1 cellular context compared by ENCODE assay signal in the genomic region with DNA sequence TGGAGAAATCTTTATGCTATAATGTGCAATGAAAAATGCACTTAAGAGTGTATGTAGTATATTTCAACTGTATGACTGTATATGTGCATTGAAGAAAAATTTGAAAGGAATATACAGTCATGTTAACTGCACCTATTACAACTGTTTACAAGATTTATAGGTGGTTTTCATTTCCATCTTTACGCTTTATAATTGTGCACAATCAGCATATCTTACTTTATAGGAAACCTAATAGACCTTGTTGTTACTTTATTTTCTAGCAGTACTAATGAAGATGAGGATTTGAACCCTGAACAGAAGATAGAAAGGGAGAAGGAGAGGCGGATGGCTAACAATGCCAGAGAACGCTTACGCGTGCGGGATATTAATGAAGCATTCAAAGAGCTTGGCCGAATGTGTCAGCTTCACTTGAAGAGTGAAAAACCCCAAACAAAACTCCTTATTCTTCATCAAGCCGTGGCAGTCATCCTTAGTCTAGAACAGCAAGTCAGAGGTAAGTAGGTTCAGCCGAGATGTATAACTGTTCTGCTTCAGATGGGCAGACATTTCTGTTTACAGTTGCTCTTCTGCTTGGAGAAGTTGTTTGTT.
TF ChIP-seq lines count a peak whose summit lies in the region.

No MANE protein-coding gene starts in this region.

TF ChIP-seq in HepG2, 621 proteins besides CTCF, POLR2A, EP300 and RAD21 (continued from another document):
- TF ChIP-seq, protein P1, sequence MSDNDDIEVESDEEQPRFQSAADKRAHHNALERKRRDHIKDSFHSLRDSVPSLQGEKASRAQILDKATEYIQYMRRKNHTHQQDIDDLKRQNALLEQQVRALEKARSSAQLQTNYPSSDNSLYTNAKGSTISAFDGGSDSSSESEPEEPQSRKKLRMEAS (IDR thresholded peaks at IDR 0.05) = no peak
- no peak for TF ChIP-seq TCF7 (IDR thresholded peaks at IDR 0.05; ENCODE audit: low read depth)
